ENCODE assay signal across 29 cellular contexts in the genomic region with DNA sequence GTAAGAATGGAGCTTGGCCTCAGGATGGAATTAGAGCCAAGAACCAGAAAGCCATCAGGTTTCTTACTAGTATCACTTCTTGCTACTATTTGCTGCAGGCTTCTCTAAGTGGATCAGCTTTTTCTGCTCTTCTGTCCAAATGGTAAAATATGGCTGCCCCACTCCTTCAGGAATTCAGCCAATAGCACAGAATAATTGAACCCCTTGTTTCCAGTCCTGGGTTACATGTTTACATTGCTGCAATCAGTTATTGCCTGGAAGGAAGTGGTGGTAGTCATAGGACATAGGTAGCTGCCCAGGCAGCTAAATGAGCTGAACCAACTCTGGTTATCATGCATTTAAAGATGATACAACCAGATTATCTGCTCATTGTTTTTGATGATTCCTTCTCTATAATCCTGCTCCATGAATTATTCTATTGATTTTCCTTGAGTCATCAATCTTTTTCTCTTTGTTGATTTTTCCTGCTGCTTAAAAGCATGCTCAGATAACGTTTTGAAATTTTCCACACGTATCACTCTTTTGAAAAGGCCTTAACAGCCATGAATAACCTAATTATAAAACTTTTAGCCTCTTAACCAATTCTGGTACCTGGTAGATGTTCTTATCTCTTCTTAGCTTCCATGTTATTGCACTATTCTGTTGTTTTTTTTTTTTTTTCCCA. TPM values are rescaled to one million over a fixed set of nuclear protein-coding genes. Genes with fewer than 3 reads are reported as not detected.
DNase-seq lines count a peak whose midpoint lies in the region; ATAC-seq, FAIRE-seq and TF ChIP-seq lines count a peak whose summit lies in the region.
"Had no signal": no experiment of that assay in that cellular context is flagged by ENCODE, and none has a peak within 500 bp of the region (broad histone marks: within the 10 kb centered on the region; RNA-seq: fewer than 3 reads in every experiment).

No MANE protein-coding gene starts in this region.

- WGBS in K562 (ENCODE audit: insufficient coverage, low coverage, missing lambda C conversion rate), result 53% methylated on average over 2 of the region's 2 CpGs
- WGBS in liver, result 28% methylated on average over 2 of the region's 2 CpGs

- H3K79me2 ChIP-seq in K562 (ENCODE audit: control insufficient read depth, insufficient read depth, low read length), result peaks cover 96% of the 10 kb centered on the region

- intact Hi-C loops in Calu3 (cut with micrococcal nuclease; ENCODE audit: unreplicated experiment), result no loop called here
- intact Hi-C loops in K562 (cut with micrococcal nuclease), result no loop called here

- H3K4me1 ChIP-seq in K562 (replicated peaks in 1 of 2; ENCODE audit: control insufficient read depth in 2 of 2, insufficient read depth in 2 of 2, low read length in 2 of 2), result peaks cover 0 to 9% of the 10 kb centered on the region in 2 experiments; a peak in 3 of 5 replicates
- H3K4me1 ChIP-seq in liver (ENCODE audit: control insufficient read depth in 4 of 4, insufficient read depth in 4 of 4, low read length in 3 of 4), result peaks cover 3 to 17% (median 8%) of the 10 kb centered on the region in 4 donors

- TF ChIP-seq CTCF in Calu3 (IDR thresholded peaks at IDR 0.05; ENCODE audit: unreplicated experiment) (no peak), K562 (IDR thresholded peaks at IDR 0.05 in 2 of 3, conservative IDR thresholded peaks at IDR 0.05 in 1 of 3; ENCODE audit: insufficient read depth in 2 of 3, low read depth in 1 of 3, low read length in 3 of 3) (no peak), liver (IDR thresholded peaks at IDR 0.05; ENCODE audit: low read depth, low read length, missing input control) (no peak), GM10248 (IDR thresholded peaks at IDR 0.05; ENCODE audit: control extremely low read depth, extremely low read depth, low read depth, missing control alignments) (no peak), WERI-Rb-1 (IDR thresholded peaks at IDR 0.05; ENCODE audit: low read depth, low read length) (no peak)

- no peak overlapping the region for H2AFZ ChIP-seq in K562 (ENCODE audit: low read depth, low read length)
- H2AFZ ChIP-seq: parathyroid adenoma, PC-9 had no signal

- FAIRE-seq in K562 (lab: Jason Lieb, UNC), result no peak
- FAIRE-seq: bronchial epithelial cell had no signal

- H3K9me3 Mint-ChIP-seq in Calu3 (ENCODE audit: low read depth, unreplicated experiment), result no peaks in the 10 kb centered on the region
- H3K9me3 Mint-ChIP-seq: immature natural killer cell; stimulated activated memory B cell treated with anti-CD40 and anti-IgM and Interleukin-4, amounts not matched to agents 10 μg/mL and 1 μg/mL and 100 μg/mL, for 72 hours had no signal

- H4K20me1 ChIP-seq in K562 (replicated peaks; ENCODE audit: control insufficient read depth, insufficient read depth, low read length), result no peaks in the 10 kb centered on the region

- H3K36me3 Mint-ChIP-seq in Calu3 (ENCODE audit: insufficient read depth, unreplicated experiment), result no peaks in the 10 kb centered on the region
- H3K36me3 Mint-ChIP-seq: immature natural killer cell had no signal

- H3K27ac Mint-ChIP-seq in Calu3 (ENCODE audit: unreplicated experiment), result no peak overlapping the region
- H3K27ac Mint-ChIP-seq: activated naive CD4-positive, alpha-beta T cell treated with anti-CD3 and anti-CD28 coated beads, Interleukin-2, amount 10 ng/mL, durations not matched to agents 7 days and 5 days; immature natural killer cell; nephron progenitor cell; stimulated activated memory B cell treated with anti-CD40 and anti-IgM and Interleukin-4, amounts not matched to agents 10 μg/mL and 1 μg/mL and 100 μg/mL, for 72 hours had no signal

- H3K36me3 ChIP-seq in K562 (ENCODE audit: control insufficient read depth, insufficient read depth, low read length) (peaks cover 6% of the 10 kb centered on the region; the same call in 2 of the 3 replicates), liver (ENCODE audit: control insufficient read depth in 4 of 4, insufficient read depth in 3 of 4, low read depth in 1 of 4, low read length in 3 of 4) (no peaks in the 10 kb centered on the region), WERI-Rb-1 (no peaks in the 10 kb centered on the region)
- H3K36me3 ChIP-seq: gastrocnemius medialis, suprapubic skin had no signal

- H3K9ac ChIP-seq in K562 (ENCODE audit: insufficient read depth in 1 of 2, low read depth in 2 of 2, low read length in 2 of 2) (no peak overlapping the region), liver (ENCODE audit: low read depth in 1 of 2, low read length in 2 of 2) (no peak overlapping the region)
- H3K9ac ChIP-seq: parathyroid adenoma had no signal

- TF ChIP-seq RAD21 in K562 (CRISPR knock-in tag; conservative IDR thresholded peaks at IDR 0.05 in 1 of 2, IDR thresholded peaks at IDR 0.05 in 1 of 2) (no peak), liver (IDR thresholded peaks at IDR 0.05) (no peak)

- no peaks in the 10 kb centered on the region for H3K9me3 ChIP-seq in K562 (replicated peaks; ENCODE audit: control insufficient read depth, insufficient read depth, low read depth, low read length)
- H3K9me3 ChIP-seq in liver (ENCODE audit: control insufficient read depth in 4 of 4, low read length in 3 of 4), result no peaks in the 10 kb centered on the region
- no peaks in the 10 kb centered on the region for H3K9me3 ChIP-seq in WERI-Rb-1 (ENCODE audit: severe bottlenecking)
- H3K9me3 ChIP-seq: gastrocnemius medialis, suprapubic skin had no signal

- H3K27ac ChIP-seq in K562 (ENCODE audit: extremely low read depth, low read depth, low read length) (no peak overlapping the region), liver (ENCODE audit: low read depth in 1 of 2, low read length in 2 of 2) (no peak overlapping the region), WERI-Rb-1 (no peak overlapping the region)
- H3K27ac ChIP-seq: coronary artery, gastrocnemius medialis, parathyroid adenoma, PC-9, suprapubic skin had no signal

- no TSS peak for BruUV-seq in Calu3 (replicated peaks; lab: Mats Ljungman, UMichigan)
- no TSS peak for BruUV-seq in K562 (replicated peaks; lab: Mats Ljungman, UMichigan)

- H3K9me1 ChIP-seq in K562 (ENCODE audit: control insufficient read depth, insufficient read depth, low read length), result no peaks in the 10 kb centered on the region

- H3K27me3 ChIP-seq in K562 (ENCODE audit: control insufficient read depth in 2 of 2, insufficient read depth in 2 of 2, low read length in 2 of 2), result no peaks in the 10 kb centered on the region
- no peaks in the 10 kb centered on the region for H3K27me3 ChIP-seq in liver (ENCODE audit: control insufficient read depth in 4 of 4, insufficient read depth in 4 of 4, low read length in 3 of 4)
- H3K27me3 ChIP-seq in WERI-Rb-1 (ENCODE audit: insufficient read depth, low read depth, severe bottlenecking), result no peaks in the 10 kb centered on the region
- H3K27me3 ChIP-seq: gastrocnemius medialis, suprapubic skin had no signal

- H3K4me2 ChIP-seq in K562 (ENCODE audit: insufficient read depth, low read length), result no peak overlapping the region
- H3K4me2 ChIP-seq: PC-9 had no signal

- in situ Hi-C loops in K562 (cut with MboI), result no loop called here

- ATAC-seq in K562, result peak; percentile 16; the same call in 1 of the 3 replicates
- ATAC-seq: gastrocnemius medialis; left ventricle myocardium superior; right cardiac atrium; stimulated activated memory B cell treated with anti-CD40 and anti-IgM and Interleukin-4, amounts not matched to agents 10 μg/mL and 1 μg/mL and 100 μg/mL, for 72 hours had no signal

- CTCF ChIA-PET in Calu3 (lab: Charles Lee) (interaction anchor here (0.7 to 1.5 kb wide), 4 partner anchors 9 to 13 kb away, joined by 3 to 5 read pairs (median 4); a partner anchor contains a TSS), K562 (lab: Yijun Ruan, JAX; ENCODE audit: low intra/inter-chr PET ratio) (no interaction called here), GM10248 (lab: Yijun Ruan, JAX) (interaction anchor here (1.0 to 4.2 kb wide), 9 partner anchors 10 to 241 kb away, joined by 3 to 42 read pairs (median 5); a partner anchor contains a TSS)

- H3K4me3 Mint-ChIP-seq in Calu3 (ENCODE audit: low read depth, unreplicated experiment), result no peak overlapping the region
- H3K4me3 Mint-ChIP-seq: activated naive CD4-positive, alpha-beta T cell treated with anti-CD3 and anti-CD28 coated beads, Interleukin-2, amount 10 ng/mL, durations not matched to agents 7 days and 5 days; nephron progenitor cell; stimulated activated memory B cell treated with anti-CD40 and anti-IgM and Interleukin-4, amounts not matched to agents 10 μg/mL and 1 μg/mL and 100 μg/mL, for 72 hours had no signal

- no peak for TF ChIP-seq POLR2A in K562 (conservative IDR thresholded peaks at IDR 0.05)

- no peak for TF ChIP-seq EP300 in K562 (IDR thresholded peaks at IDR 0.05; ENCODE audit: low read length)

- POLR2A ChIA-PET in K562 (lab: Yijun Ruan, JAX) (interaction anchor here (0.6 to 2.9 kb wide), 10 partner anchors 9 to 153 kb away, joined by 3 to 16 read pairs (median 4); a partner anchor contains a TSS), GM10248 (lab: Yijun Ruan, JAX) (interaction anchor here (0.6 kb wide), 1 partner anchor 229 kb away, joined by 5 read pairs; no protein-coding TSS in a partner anchor)

- DNase-seq in Calu3 (peak; percentile 11), NCI-H146 treated with DMSO at 0.1 percent for 48 hours (lab: John Stamatoyannopoulos, UW; ENCODE audit: unreplicated experiment) (peak; percentile 4), K562 (ENCODE audit: extremely low read depth in 1 of 4, low spot score in 3 of 4) (no peak), GM10248 (ENCODE audit: extremely low spot score) (no peak), H4 (ENCODE audit: low spot score) (no peak), WERI-Rb-1 (no peak)
- DNase-seq: activated CD4-positive, alpha-beta T cell treated with anti-CD3 and anti-CD28 coated beads for 4 hours; activated naive CD4-positive, alpha-beta T cell treated with anti-CD3 and anti-CD28 coated beads, Interleukin-2, amount 10 ng/mL, durations not matched to agents 7 days and 5 days; amygdala; C1 segment of cervical spinal cord; gastrocnemius medialis; hippocampal formation; immature natural killer cell; Karpas-422; left ventricle myocardium superior; NCI-H1092; NCI-H2029 treated with DMSO at 0.1 percent for 48 hours; NCI-H2227 treated with DMSO at 0.1 percent for 48 hours; NCI-H774; nephron progenitor cell; PC-9; right cardiac atrium; stimulated activated CD4-positive, alpha-beta T cell treated with anti-CD3 and anti-CD28 coated beads, Interleukin-4, amount 100 ng/mL, for 1 hour had no signal

- H3K27me3 Mint-ChIP-seq in Calu3 (ENCODE audit: unreplicated experiment), result no peaks in the 10 kb centered on the region
- H3K27me3 Mint-ChIP-seq: activated naive CD4-positive, alpha-beta T cell treated with anti-CD3 and anti-CD28 coated beads, Interleukin-2, amount 10 ng/mL, durations not matched to agents 7 days and 5 days; stimulated activated memory B cell treated with anti-CD40 and anti-IgM and Interleukin-4, amounts not matched to agents 10 μg/mL and 1 μg/mL and 100 μg/mL, for 72 hours had no signal

- peaks cover 55% of the 10 kb centered on the region for H3K4me1 Mint-ChIP-seq in Calu3 (ENCODE audit: low read depth, unreplicated experiment)
- H3K4me1 Mint-ChIP-seq: activated naive CD4-positive, alpha-beta T cell treated with anti-CD3 and anti-CD28 coated beads, Interleukin-2, amount 10 ng/mL, durations not matched to agents 7 days and 5 days; nephron progenitor cell had no signal

- H3K4me3 ChIP-seq in K562 (no peak overlapping the region), liver (ENCODE audit: low read depth in 1 of 3, low read length in 3 of 3) (no peak overlapping the region), WERI-Rb-1 (ENCODE audit: low read depth, low read length) (no peak overlapping the region)
- H3K4me3 ChIP-seq: coronary artery, gastrocnemius medialis, PC-9, suprapubic skin had no signal

RNA-seq across cellular contexts. Expression of a gene that starts 12.6 kb away (rescaled TPM):
- total RNA-seq in Calu3 (2022) (55.2 and 69.9 TPM in 2 replicates), K562 (2014; rRNA removed) (144 and 211 TPM in 2 replicates), K562 (2014; rRNA removed; fragmentation: Illumina TruSeq; extraction: Trizol) (80.7 and 91.4 TPM in 2 replicates), K562 (2015; rRNA removed; fragmentation: Illumina TruSeq; extraction: Trizol) (66.2 and 73.4 TPM in 2 replicates), K562 (2021) (95.6 and 97.1 TPM in 2 replicates), liver (10 to 100 TPM; 29.0 to 46.9 TPM)
- total RNA-seq in K562 (2011; cell fraction: chromatin; rRNA removed; ENCODE audit: low replicate concordance), result 22.6 and 91.3 TPM in 2 replicates
- 7.7 and 12.5 TPM in 2 replicates for total RNA-seq in K562 (2011; cell fraction: nucleolus; rRNA removed)
- total RNA-seq in K562 (2011; cell fraction: nucleoplasm; rRNA removed), result 32.9 and 66.5 TPM in 2 replicates
- polyA plus RNA-seq in K562 (2011; rRNA removed) (30.5 and 63.1 TPM in 2 replicates), K562 (2014; fragmentation: Illumina TruSeq; extraction: Trizol) (43.8 and 53.3 TPM in 2 replicates), K562 (2014; fragmentation: Nextera tagmentation; extraction: Ambion mirVana) (10 to 100 TPM; 15.5 to 15.6 TPM), K562 (2014; rRNA removed) (55.5 and 60.1 TPM in 2 replicates), liver (1 to 10 TPM; 6.3 to 7.6 TPM)
- 10.1 and 10.3 TPM in 2 replicates for polyA plus RNA-seq in K562 (2011; cell fraction: cytosol; rRNA removed)
- 11.9 and 21.7 TPM in 2 replicates for polyA plus RNA-seq in K562 (2011; cell fraction: nucleus; rRNA removed)
- 39.2 and 44.1 TPM in 2 replicates for polyA plus RNA-seq in K562 (2012)
- polyA minus RNA-seq in K562 (2011; rRNA and poly(A)+ RNA removed), result 78.3 and 102 TPM in 2 replicates
- 27.3 and 41.2 TPM in 2 replicates for polyA minus RNA-seq in K562 (2011; cell fraction: cytosol; rRNA and poly(A)+ RNA removed)
- 27.6 and 51.5 TPM in 2 replicates for polyA minus RNA-seq in K562 (2011; cell fraction: nucleus; rRNA and poly(A)+ RNA removed)
- total RNA-seq in H4 (2014; rRNA removed; shearing (Covaris generic)), result 52.6 and 54.8 TPM in 2 replicates

Comparison
In these comparisons a context has a peak if more than half of its experiments do, and no peak if none do; other contexts are left out.
1. DNase-seq: peak in Calu3 (single experiment) and NCI-H146 treated with DMSO at 0.1 percent for 48 hours (single experiment); none in K562 (0 of 4), GM10248 (single experiment), H4 (single experiment) and WERI-Rb-1 (single experiment).